ENCODE assay signal across 18 cellular contexts in the genomic region with DNA sequence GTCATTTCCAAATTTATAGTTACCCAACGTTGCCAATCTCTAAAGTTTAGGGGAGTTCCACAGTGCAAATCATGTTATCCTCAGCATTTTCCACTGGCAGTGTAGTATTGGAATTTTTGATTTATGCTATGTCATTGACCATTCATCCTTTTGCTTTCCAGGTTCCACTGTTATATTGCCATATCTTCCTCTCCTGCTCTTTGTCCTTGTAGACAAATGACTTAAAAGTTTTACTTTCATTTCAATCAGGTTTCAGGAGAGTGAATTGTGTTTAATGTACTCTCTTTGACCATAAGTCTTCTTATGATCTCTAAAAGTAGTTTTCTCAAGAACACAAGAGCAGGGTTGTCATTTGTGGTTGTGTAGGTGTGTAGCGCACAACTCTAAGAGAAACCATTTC.
"Had no signal": no experiment of that assay in that cellular context is flagged by ENCODE, and none has a peak within 500 bp of the region (broad histone marks: within the 10 kb centered on the region; RNA-seq: fewer than 3 reads in every experiment).

No MANE protein-coding gene starts in this region.

- H3K27me3 ChIP-seq: brain microvascular endothelial cell, ovary, testis, upper lobe of left lung had no signal

- H3K27ac ChIP-seq: brain microvascular endothelial cell, dorsolateral prefrontal cortex, ovary, psoas muscle, testis, upper lobe of left lung had no signal

- H3K4me3 ChIP-seq: dorsolateral prefrontal cortex, ovary, psoas muscle, testis, upper lobe of left lung had no signal

- ATAC-seq: left ventricle myocardium superior, psoas muscle, right cardiac atrium had no signal

- H3K36me3 ChIP-seq: brain microvascular endothelial cell, ovary, upper lobe of left lung had no signal

- H3K4me1 ChIP-seq: psoas muscle, testis, upper lobe of left lung had no signal

- FAIRE-seq: colon had no signal

- H3K9me3 ChIP-seq: ovary, testis had no signal

- DNase-seq: activated CD4-positive, alpha-beta T cell treated with anti-CD3 and anti-CD28 coated beads, Interleukin-2, amount 50 U/mL, for 1 hour; activated CD4-positive, CD25-positive, alpha-beta regulatory T cell; activated CD8-positive, alpha-beta memory T cell treated with anti-CD3 and anti-CD28 coated beads for 24 hours; activated CD8-positive, alpha-beta memory T cell treated with anti-CD3 and anti-CD28 coated beads, Interleukin-2, amount 50 U/mL, for 48 hours; activated naive CD4-positive, alpha-beta T cell treated with Interleukin-2 at 50 U/mL for 16 hours; anterior cingulate cortex; brain microvascular endothelial cell; central memory CD4-positive, alpha-beta T cell; dorsolateral prefrontal cortex; foreskin fibroblast; left ventricle myocardium superior; ovary; psoas muscle; right cardiac atrium; stimulated activated CD4-positive, alpha-beta T cell treated with anti-CD3 and anti-CD28 coated beads, Interleukin-2, amount 100 ng/mL, for 48 hours; testis; upper lobe of left lung had no signal
